ENCODE assay signal across 30 cellular contexts in genomic region chr6:140581601-140582000, GRCh38.
DNase-seq lines count a peak whose midpoint lies in the region; ATAC-seq and TF ChIP-seq lines count a peak whose summit lies in the region.
"Had no signal": no experiment of that assay in that cellular context is flagged by ENCODE, and none has a peak within 500 bp of the region (broad histone marks: within the 10 kb centered on the region; RNA-seq: fewer than 3 reads in every experiment).

No MANE protein-coding gene starts in this region.

- H3K4me3 ChIP-seq in sigmoid colon = no peak overlapping the region
- H3K4me3 ChIP-seq: BLaER1, cardiac muscle cell, colonic mucosa, HAP-1, SJSA1, smooth muscle cell, suprapubic skin had no signal

- CTCF ChIA-PET in activated CD4-positive, alpha-beta memory T cell treated with anti-CD3 and anti-CD28 coated beads, Interleukin-2, amount 10 ng/mL, durations not matched to agents 7 days and 5 days (lab: Charles Lee) = no interaction called here

- H3K27ac ChIP-seq in sigmoid colon = no peak overlapping the region
- H3K27ac ChIP-seq: BLaER1, cardiac muscle cell, colonic mucosa, SJSA1, suprapubic skin had no signal

- peaks cover 55% of the 10 kb centered on the region for H3K4me1 Mint-ChIP-seq in activated CD4-positive, alpha-beta memory T cell treated with anti-CD3 and anti-CD28 coated beads, Interleukin-2, amount 10 ng/mL, durations not matched to agents 7 days and 5 days
- peaks cover under 1% of the 10 kb centered on the region for H3K4me1 Mint-ChIP-seq in mesothelial cell of epicardium

- H3K4me1 ChIP-seq in sigmoid colon = no peaks in the 10 kb centered on the region
- H3K4me1 ChIP-seq: BLaER1, colonic mucosa, suprapubic skin had no signal

- H3K27ac Mint-ChIP-seq in activated naive CD4-positive, alpha-beta T cell treated with anti-CD3 and anti-CD28 coated beads, Interleukin-2, amount 50 U/mL, for 72 hours = peak overlapping the region in 1 of 2 donors; percentile 31
- peak overlapping the region; percentile 52 for H3K27ac Mint-ChIP-seq in activated CD4-positive, alpha-beta memory T cell treated with anti-CD3 and anti-CD28 coated beads, Interleukin-2, amount 10 ng/mL, durations not matched to agents 7 days and 5 days
- H3K27ac Mint-ChIP-seq in mesothelial cell of epicardium = no peak overlapping the region
- H3K27ac Mint-ChIP-seq: effector memory CD8-positive, alpha-beta T cell; naive thymus-derived CD8-positive, alpha-beta T cell had no signal

- H3K36me3 Mint-ChIP-seq in activated naive CD4-positive, alpha-beta T cell treated with anti-CD3 and anti-CD28 coated beads, Interleukin-2, amount 50 U/mL, for 72 hours = no peaks in the 10 kb centered on the region
- H3K36me3 Mint-ChIP-seq in activated CD4-positive, alpha-beta memory T cell treated with anti-CD3 and anti-CD28 coated beads, Interleukin-2, amount 10 ng/mL, durations not matched to agents 7 days and 5 days (ENCODE audit: low read depth) = peaks cover 50% of the 10 kb centered on the region
- H3K36me3 Mint-ChIP-seq in mesothelial cell of epicardium = peaks cover under 1% of the 10 kb centered on the region
- H3K36me3 Mint-ChIP-seq: naive thymus-derived CD8-positive, alpha-beta T cell had no signal

- H3K9me3 ChIP-seq in sigmoid colon = no peaks in the 10 kb centered on the region
- H3K9me3 ChIP-seq: BLaER1, colonic mucosa, HAP-1, SJSA1, suprapubic skin had no signal

- POLR2A ChIA-PET in activated CD4-positive, alpha-beta memory T cell treated with anti-CD3 and anti-CD28 coated beads, Interleukin-2, amount 10 ng/mL, durations not matched to agents 7 days and 5 days (lab: Charles Lee) = no interaction called here

- intact Hi-C loops in sigmoid colon (cut with DNase I) = no loop called here

- peaks cover 0 to 8% of the 10 kb centered on the region in 2 donors for H3K9me3 Mint-ChIP-seq in activated naive CD4-positive, alpha-beta T cell treated with anti-CD3 and anti-CD28 coated beads, Interleukin-2, amount 50 U/mL, for 72 hours
- peaks cover 26% of the 10 kb centered on the region for H3K9me3 Mint-ChIP-seq in activated CD4-positive, alpha-beta memory T cell treated with anti-CD3 and anti-CD28 coated beads, Interleukin-2, amount 10 ng/mL, durations not matched to agents 7 days and 5 days
- H3K9me3 Mint-ChIP-seq in mesothelial cell of epicardium = peaks cover 13% of the 10 kb centered on the region
- H3K9me3 Mint-ChIP-seq: effector memory CD8-positive, alpha-beta T cell; naive thymus-derived CD8-positive, alpha-beta T cell had no signal

- TF ChIP-seq CTCF in sigmoid colon (IDR thresholded peaks at IDR 0.05) (no peak), mesothelial cell of epicardium (IDR thresholded peaks at IDR 0.05; ENCODE audit: unreplicated experiment) (no peak)

- no peak overlapping the region for H3K4me3 Mint-ChIP-seq in activated CD4-positive, alpha-beta memory T cell treated with anti-CD3 and anti-CD28 coated beads, Interleukin-2, amount 10 ng/mL, durations not matched to agents 7 days and 5 days
- H3K4me3 Mint-ChIP-seq in mesothelial cell of epicardium = no peak overlapping the region
- H3K4me3 Mint-ChIP-seq: effector memory CD8-positive, alpha-beta T cell; naive thymus-derived CD8-positive, alpha-beta T cell had no signal

- H3K36me3 ChIP-seq in sigmoid colon = no peaks in the 10 kb centered on the region
- H3K36me3 ChIP-seq: BLaER1, cardiac muscle cell, colonic mucosa, HAP-1, SJSA1, suprapubic skin had no signal

- peaks cover 6% of the 10 kb centered on the region for H3K27me3 Mint-ChIP-seq in activated CD4-positive, alpha-beta memory T cell treated with anti-CD3 and anti-CD28 coated beads, Interleukin-2, amount 10 ng/mL, durations not matched to agents 7 days and 5 days
- H3K27me3 Mint-ChIP-seq in mesothelial cell of epicardium (ENCODE audit: low read depth) = no peaks in the 10 kb centered on the region

- peak; percentile 29 to 55 for ATAC-seq in activated naive CD4-positive, alpha-beta T cell treated with anti-CD3 and anti-CD28 coated beads, Interleukin-2, amount 50 U/mL, for 72 hours
- ATAC-seq in stimulated activated naive CD8-positive, alpha-beta T cell treated with anti-CD3 and anti-CD28 coated beads, Interleukin-15, Interleukin-2, amounts not matched to agents 100 U/mL and 50 U/mL, for 24 hours = peak; percentile 41
- ATAC-seq: effector memory CD8-positive, alpha-beta T cell; naive thymus-derived CD8-positive, alpha-beta T cell had no signal

- no peak for TF ChIP-seq POLR2A in sigmoid colon (IDR thresholded peaks at IDR 0.05)

- TF ChIP-seq EP300 in sigmoid colon (IDR thresholded peaks at IDR 0.05) = no peak

- 45 to 90% methylated on average over 1 of the region's 1 CpG for WGBS in sigmoid colon, 2 donors

- no peaks in the 10 kb centered on the region for H3K27me3 ChIP-seq in sigmoid colon
- H3K27me3 ChIP-seq: BLaER1, cardiac muscle cell, colonic mucosa, SJSA1, suprapubic skin had no signal

- no peak for DNase-seq in activated naive CD4-positive, alpha-beta T cell treated with anti-CD3 and anti-CD28 coated beads, Interleukin-2, amount 50 U/mL, for 72 hours (ENCODE audit: low spot score in 2 of 2)
- no peak for DNase-seq in activated naive CD4-positive, alpha-beta T cell treated with anti-CD3 and anti-CD28 coated beads, Interleukin-2, amount 50 U/mL, for 16 hours
- DNase-seq in M059J (ENCODE audit: low read depth) = peak; percentile 79
- DNase-seq in activated CD4-positive, alpha-beta memory T cell treated with anti-CD3 and anti-CD28 coated beads, Interleukin-2, amount 10 ng/mL, durations not matched to agents 7 days and 5 days = no peak
- no peak for DNase-seq in stimulated activated naive CD8-positive, alpha-beta T cell treated with anti-CD3 and anti-CD28 coated beads, Interleukin-15, Interleukin-2, amounts not matched to agents 100 U/mL and 50 U/mL, for 24 hours
- DNase-seq in sigmoid colon = no peak
- DNase-seq in mesothelial cell of epicardium (ENCODE audit: low spot score in 2 of 2, unreplicated experiment in 2 of 2) = no peak
- DNase-seq in NAMALWA (ENCODE audit: low spot score) = no peak
- DNase-seq: activated CD4-positive, alpha-beta T cell treated with anti-CD3 and anti-CD28 coated beads for 48 hours; activated naive CD4-positive, alpha-beta T cell; anterior cingulate cortex; colonic mucosa; COR-L47; DMS79; effector memory CD8-positive, alpha-beta T cell; erythroblast; GF-D8; glutamatergic neuron; IMR-90; naive thymus-derived CD8-positive, alpha-beta T cell; NCI-H1436; NCI-H2081 treated with DMSO at 0.1 percent for 48 hours; NCI-H226; stimulated activated CD4-positive, alpha-beta T cell treated with anti-CD3 and anti-CD28 coated beads, Interleukin-2, amount 100 ng/mL, for 24 hours had no signal
